ENCODE assay signal across 10 cellular contexts in the genomic region with DNA sequence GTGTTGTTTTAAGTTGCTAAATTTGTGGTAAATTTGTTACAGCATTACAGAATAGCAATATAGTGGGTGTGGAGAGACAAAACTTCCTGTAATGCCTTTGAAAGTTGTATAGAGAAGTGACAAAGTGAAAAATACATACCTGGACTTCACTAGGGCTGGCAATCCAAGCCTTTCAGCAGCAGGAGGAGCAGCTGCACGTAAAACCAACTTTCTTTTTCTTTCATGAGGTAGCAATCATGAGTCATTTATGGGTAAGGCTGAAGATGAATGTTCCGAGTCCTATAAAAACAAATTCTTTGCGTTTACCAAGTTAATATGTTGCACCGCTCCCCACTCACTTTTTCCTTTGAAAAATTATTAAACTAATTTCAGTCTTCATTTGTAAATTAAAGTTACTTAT.
DNase-seq lines count a peak whose midpoint lies in the region; ATAC-seq and TF ChIP-seq lines count a peak whose summit lies in the region.
"Had no signal": no experiment of that assay in that cellular context is flagged by ENCODE, and none has a peak within 500 bp of the region (broad histone marks: within the 10 kb centered on the region; RNA-seq: fewer than 3 reads in every experiment).

No MANE protein-coding gene starts in this region.

- no CpG with 5 or more reads among the region's 4 CpGs for WGBS in trophoblast cell (ENCODE audit: extremely low coverage, insufficient coverage, insufficient read length)
- 20 to 35% (median 27%) methylated on average over 4 of the region's 4 CpGs for WGBS in stomach, 5 donors

- H3K79me1 ChIP-seq in trophoblast cell (ENCODE audit: low read length) = no peaks in the 10 kb centered on the region

- H3K4me3 ChIP-seq in LNCaP clone FGC (ENCODE audit: low read depth, low read length) (no peak overlapping the region), astrocyte of the cerebellum (ENCODE audit: low read depth, low read length) (no peak overlapping the region), trophoblast cell (ENCODE audit: low read depth, low read length) (no peak overlapping the region), stomach (no peak overlapping the region)
- H3K4me3 ChIP-seq: HAP-1, lung had no signal

- no peak overlapping the region for H3K27ac Mint-ChIP-seq in activated CD4-positive, alpha-beta memory T cell treated with anti-CD3 and anti-CD28 coated beads for 36 hours
- H3K27ac Mint-ChIP-seq in activated CD4-positive, alpha-beta memory T cell treated with anti-CD3 and anti-CD28 coated beads, Interleukin-2, amount 10 ng/mL, durations not matched to agents 7 days and 5 days = no peak overlapping the region
- no peak overlapping the region for H3K27ac Mint-ChIP-seq in natural killer cell

- H3K9ac ChIP-seq in trophoblast cell (ENCODE audit: low read length) = no peak overlapping the region

- H2BK12ac ChIP-seq in trophoblast cell (ENCODE audit: low read length) = no peak overlapping the region

- no peak overlapping the region for H2BK5ac ChIP-seq in trophoblast cell (ENCODE audit: low read depth, low read length, poor library complexity)

- no peak overlapping the region for H3K27ac ChIP-seq in trophoblast cell (ENCODE audit: low read depth, low read length)
- no peak overlapping the region for H3K27ac ChIP-seq in stomach

- H3K9me3 ChIP-seq in trophoblast cell (ENCODE audit: insufficient read depth, low read depth, low read length) = no peaks in the 10 kb centered on the region
- H3K9me3 ChIP-seq in stomach = no peaks in the 10 kb centered on the region
- H3K9me3 ChIP-seq: HAP-1 had no signal

- H3K27me3 Mint-ChIP-seq in activated CD4-positive, alpha-beta memory T cell treated with anti-CD3 and anti-CD28 coated beads for 36 hours = peaks cover 6% of the 10 kb centered on the region
- peaks cover 11% of the 10 kb centered on the region for H3K27me3 Mint-ChIP-seq in activated CD4-positive, alpha-beta memory T cell treated with anti-CD3 and anti-CD28 coated beads, Interleukin-2, amount 10 ng/mL, durations not matched to agents 7 days and 5 days
- H3K27me3 Mint-ChIP-seq in natural killer cell (ENCODE audit: low read depth in 2 of 2) = no peaks in the 10 kb centered on the region

- TF ChIP-seq POLR2A in stomach (IDR thresholded peaks at IDR 0.05) = no peak

- intact Hi-C loops in activated CD4-positive, alpha-beta memory T cell treated with anti-CD3 and anti-CD28 coated beads for 36 hours (cut with micrococcal nuclease) = no loop called here
- intact Hi-C loops in natural killer cell (cut with micrococcal nuclease) = no loop called here
- intact Hi-C loops in stomach (cut with DNase I; ENCODE audit: low total_unique reads) = no loop called here

- no peaks in the 10 kb centered on the region for H3K36me3 ChIP-seq in trophoblast cell (ENCODE audit: control insufficient read depth in 1 of 2, insufficient read depth in 2 of 2, low read length in 2 of 2)
- H3K36me3 ChIP-seq in stomach = no peaks in the 10 kb centered on the region
- H3K36me3 ChIP-seq: HAP-1 had no signal

- no peak overlapping the region for H2AK5ac ChIP-seq in trophoblast cell (ENCODE audit: low read length)

- H3K79me2 ChIP-seq in trophoblast cell (ENCODE audit: control insufficient read depth, insufficient read depth, low read length, poor library complexity) = no peaks in the 10 kb centered on the region

- in situ Hi-C loops in astrocyte of the cerebellum (cut with HindIII; ENCODE audit: low sequenced_read_pairs) = no loop called here

- H4K91ac ChIP-seq in trophoblast cell (ENCODE audit: low read depth, low read length) = no peak overlapping the region

- POLR2A ChIA-PET in activated CD4-positive, alpha-beta memory T cell treated with anti-CD3 and anti-CD28 coated beads for 36 hours (lab: Charles Lee) = no interaction called here
- POLR2A ChIA-PET in activated CD4-positive, alpha-beta memory T cell treated with anti-CD3 and anti-CD28 coated beads, Interleukin-2, amount 10 ng/mL, durations not matched to agents 7 days and 5 days (lab: Charles Lee) = no interaction called here

- no peak overlapping the region for H3K14ac ChIP-seq in trophoblast cell (ENCODE audit: low read length)

- H3K9me3 Mint-ChIP-seq in activated CD4-positive, alpha-beta memory T cell treated with anti-CD3 and anti-CD28 coated beads for 36 hours = no peaks in the 10 kb centered on the region
- H3K9me3 Mint-ChIP-seq in activated CD4-positive, alpha-beta memory T cell treated with anti-CD3 and anti-CD28 coated beads, Interleukin-2, amount 10 ng/mL, durations not matched to agents 7 days and 5 days = no peaks in the 10 kb centered on the region
- H3K9me3 Mint-ChIP-seq in natural killer cell = no peaks in the 10 kb centered on the region

- no peaks in the 10 kb centered on the region for H3K36me3 Mint-ChIP-seq in activated CD4-positive, alpha-beta memory T cell treated with anti-CD3 and anti-CD28 coated beads for 36 hours
- H3K36me3 Mint-ChIP-seq in activated CD4-positive, alpha-beta memory T cell treated with anti-CD3 and anti-CD28 coated beads, Interleukin-2, amount 10 ng/mL, durations not matched to agents 7 days and 5 days (ENCODE audit: low read depth) = no peaks in the 10 kb centered on the region
- H3K36me3 Mint-ChIP-seq in natural killer cell = no peaks in the 10 kb centered on the region

- H3K4me1 Mint-ChIP-seq in activated CD4-positive, alpha-beta memory T cell treated with anti-CD3 and anti-CD28 coated beads for 36 hours (ENCODE audit: low read depth) = peaks cover 7% of the 10 kb centered on the region
- peaks cover 2% of the 10 kb centered on the region for H3K4me1 Mint-ChIP-seq in activated CD4-positive, alpha-beta memory T cell treated with anti-CD3 and anti-CD28 coated beads, Interleukin-2, amount 10 ng/mL, durations not matched to agents 7 days and 5 days
- H3K4me1 Mint-ChIP-seq in natural killer cell = peaks cover 0 to 6% of the 10 kb centered on the region in 2 donors

- H3K23ac ChIP-seq in trophoblast cell (ENCODE audit: low read length) = no peak overlapping the region

- H3K4ac ChIP-seq in trophoblast cell (ENCODE audit: low read depth, low read length) = no peak overlapping the region

- no peak overlapping the region for H3K4me2 ChIP-seq in trophoblast cell (ENCODE audit: low read length)

- no peak overlapping the region for H2BK120ac ChIP-seq in trophoblast cell (ENCODE audit: insufficient read depth, low read length, poor library complexity)

- no peak overlapping the region for H2AFZ ChIP-seq in trophoblast cell (ENCODE audit: insufficient read depth, low read length, poor library complexity)

- no peak for ATAC-seq in natural killer cell

- H4K12ac ChIP-seq in trophoblast cell (ENCODE audit: low read depth, low read length) = no peak overlapping the region

- CTCF ChIA-PET in activated CD4-positive, alpha-beta memory T cell treated with anti-CD3 and anti-CD28 coated beads for 36 hours (lab: Charles Lee) = no interaction called here
- CTCF ChIA-PET in activated CD4-positive, alpha-beta memory T cell treated with anti-CD3 and anti-CD28 coated beads, Interleukin-2, amount 10 ng/mL, durations not matched to agents 7 days and 5 days (lab: Charles Lee) = no interaction called here

- no peak overlapping the region for H4K8ac ChIP-seq in trophoblast cell (ENCODE audit: low read depth, low read length)

- H3K4me3 Mint-ChIP-seq in activated CD4-positive, alpha-beta memory T cell treated with anti-CD3 and anti-CD28 coated beads for 36 hours = no peak overlapping the region
- no peak overlapping the region for H3K4me3 Mint-ChIP-seq in activated CD4-positive, alpha-beta memory T cell treated with anti-CD3 and anti-CD28 coated beads, Interleukin-2, amount 10 ng/mL, durations not matched to agents 7 days and 5 days
- no peak overlapping the region for H3K4me3 Mint-ChIP-seq in natural killer cell

- TF ChIP-seq EP300 in stomach (IDR thresholded peaks at IDR 0.05) = no peak

- H3K27me3 ChIP-seq in trophoblast cell (ENCODE audit: insufficient read depth, low read length) = no peaks in the 10 kb centered on the region
- H3K27me3 ChIP-seq in stomach = no peaks in the 10 kb centered on the region

- no peaks in the 10 kb centered on the region for H3K4me1 ChIP-seq in trophoblast cell (ENCODE audit: control insufficient read depth in 1 of 2, insufficient read depth in 2 of 2, low read length in 2 of 2)
- H3K4me1 ChIP-seq in stomach = no peaks in the 10 kb centered on the region
- H3K4me1 ChIP-seq: HAP-1 had no signal

- TF ChIP-seq CTCF in LNCaP clone FGC (IDR thresholded peaks at IDR 0.05; ENCODE audit: control insufficient read depth, extremely low read depth, insufficient read depth) (peak; percentile 76), astrocyte of the cerebellum (IDR thresholded peaks at IDR 0.05; ENCODE audit: low read depth, low read length, missing control alignments) (peak; percentile 49), natural killer cell (IDR thresholded peaks at IDR 0.05) (no peak), stomach (IDR thresholded peaks at IDR 0.05) (no peak)

- H3K18ac ChIP-seq in trophoblast cell (ENCODE audit: low read length) = no peak overlapping the region

- DNase-seq in activated CD4-positive, alpha-beta memory T cell treated with anti-CD3 and anti-CD28 coated beads for 36 hours = peak; percentile 23
- DNase-seq in activated CD4-positive, alpha-beta memory T cell treated with anti-CD3 and anti-CD28 coated beads, Interleukin-2, amount 10 ng/mL, durations not matched to agents 7 days and 5 days = no peak
- peak; percentile 27 for DNase-seq in LNCaP clone FGC (ENCODE audit: low read depth)
- DNase-seq in astrocyte of the cerebellum (ENCODE audit: low read depth) = peak; percentile 3
- peak; percentile 15 to 60 for DNase-seq in trophoblast cell
- DNase-seq in natural killer cell = no peak
- DNase-seq in SKM-1 (lab: John Stamatoyannopoulos, UW; ENCODE audit: unreplicated experiment) = no peak
- no peak for DNase-seq in stomach

Comparison
In these comparisons a context has a peak if more than half of its experiments do, and no peak if none do; other contexts are left out.
1. DNase-seq: peak in activated CD4-positive, alpha-beta memory T cell treated with anti-CD3 and anti-CD28 coated beads for 36 hours (single experiment), LNCaP clone FGC (single experiment), astrocyte of the cerebellum (single experiment) and trophoblast cell (2 of 2); none in activated CD4-positive, alpha-beta memory T cell treated with anti-CD3 and anti-CD28 coated beads, Interleukin-2, amount 10 ng/mL, durations not matched to agents 7 days and 5 days (single experiment), natural killer cell (single experiment), SKM-1 (single experiment) and stomach (single experiment).
2. CTCF ChIP-seq: peak in LNCaP clone FGC (single experiment) and astrocyte of the cerebellum (single experiment); none in natural killer cell (single experiment) and stomach (0 of 7).